Comparison of ENCODE assay signal across 8 cellular contexts in genomic region chr7:129635300-129636029, GRCh38. TPM values are rescaled to one million over a fixed set of nuclear protein-coding genes. Genes with fewer than 3 reads are reported as not detected.
DNase-seq lines count a peak whose midpoint lies in the region; ATAC-seq and TF ChIP-seq lines count a peak whose summit lies in the region.

No MANE protein-coding gene starts in this region.

- H3K27ac Mint-ChIP-seq in activated T-helper 17 cell treated with anti-CD3 and anti-CD28 coated beads, Interleukin-2, amount 50 U/mL, for 72 hours = peak overlapping the region; percentile 46

- intact Hi-C loops in aorta (cut with DNase I) = loop anchor here in 1 of 2 donors (10.0 kb wide), 1 partner anchor 271 kb away; no protein-coding TSS in a partner anchor

- TF ChIP-seq CTCF in fibroblast of the aortic adventitia (IDR thresholded peaks at IDR 0.05; ENCODE audit: insufficient read depth, low read length) (peak; percentile 95), omental fat pad (IDR thresholded peaks at IDR 0.05) (peak in 1 of 3 donors; percentile 26)

- no peaks in the 10 kb centered on the region for H3K27me3 Mint-ChIP-seq in activated T-helper 17 cell treated with anti-CD3 and anti-CD28 coated beads, Interleukin-2, amount 50 U/mL, for 72 hours

- no peak overlapping the region for H3K27ac ChIP-seq in aorta (ENCODE audit: low read depth in 1 of 2, low read length in 2 of 2)

- H3K36me3 Mint-ChIP-seq in activated T-helper 17 cell treated with anti-CD3 and anti-CD28 coated beads, Interleukin-2, amount 50 U/mL, for 72 hours (ENCODE audit: low read depth) = peaks cover 6% of the 10 kb centered on the region

- DNase-seq in COR-L47 (lab: John Stamatoyannopoulos, UW) (peak; percentile 61), LHCN-M2 (ENCODE audit: low read depth) (peak; percentile 81), RPMI8226 (peak; percentile 83), fibroblast of the aortic adventitia (ENCODE audit: low read depth) (peak; percentile 83), omental fat pad (ENCODE audit: low spot score) (no peak), aorta (peak in 1 of 2 donors; percentile 67)

- H3K9me3 Mint-ChIP-seq in activated T-helper 17 cell treated with anti-CD3 and anti-CD28 coated beads, Interleukin-2, amount 50 U/mL, for 72 hours = no peaks in the 10 kb centered on the region

- H3K27me3 ChIP-seq in aorta (ENCODE audit: control insufficient read depth in 1 of 2, insufficient read depth in 2 of 2, low read length in 1 of 2) = no peaks in the 10 kb centered on the region

- H3K4me1 Mint-ChIP-seq in activated T-helper 17 cell treated with anti-CD3 and anti-CD28 coated beads, Interleukin-2, amount 50 U/mL, for 72 hours = peaks cover 11% of the 10 kb centered on the region

- 21 to 26% methylated on average over 6 of the region's 6 CpGs for WGBS in aorta, 2 donors

- ATAC-seq in GM21390 (IDR thresholded peaks at IDR 0.05; ENCODE audit: unreplicated experiment) (peak; percentile 76), omental fat pad (ENCODE audit: low FRiP score) (peak; percentile 59), aorta (ENCODE audit: low FRiP score) (peak; percentile 63)
- peak; percentile 98 for ATAC-seq in activated T-helper 17 cell treated with anti-CD3 and anti-CD28 coated beads, Interleukin-2, amount 50 U/mL, for 72 hours (replicated peaks)

- no peaks in the 10 kb centered on the region for H3K36me3 ChIP-seq in aorta (ENCODE audit: control insufficient read depth in 1 of 2, insufficient read depth in 2 of 2, low read length in 1 of 2)

- no peaks in the 10 kb centered on the region for H3K9me3 ChIP-seq in aorta (ENCODE audit: control insufficient read depth, low read length)

- peak overlapping the region; percentile 36 for H3K4me3 Mint-ChIP-seq in activated T-helper 17 cell treated with anti-CD3 and anti-CD28 coated beads, Interleukin-2, amount 50 U/mL, for 72 hours

- H3K4me3 ChIP-seq in fibroblast of the aortic adventitia (ENCODE audit: low read depth, low read length) (no peak overlapping the region), aorta (ENCODE audit: low read length in 2 of 2) (no peak overlapping the region)

- no peaks in the 10 kb centered on the region for H3K4me1 ChIP-seq in aorta (ENCODE audit: control insufficient read depth in 1 of 2, insufficient read depth in 2 of 2, low read length in 2 of 2)

RNA-seq across cellular contexts. Expression of gene NRF1, which starts 23.9 kb away (rescaled TPM):
- total RNA-seq in LHCN-M2 (2014; rRNA removed) = 9.2 and 12.7 TPM in 2 replicates
- polyA plus RNA-seq in LHCN-M2 (2012) = 8.2 TPM
- total RNA-seq in activated T-helper 17 cell treated with anti-CD3 and anti-CD28 coated beads, Interleukin-2, amount 50 U/mL, for 72 hours = 10 to 100 TPM; 15.3 to 22.5 TPM
- total RNA-seq in fibroblast of the aortic adventitia (ENCODE audit: low replicate concordance) = 2.9 and 14.0 TPM in 2 replicates
- total RNA-seq in omental fat pad = 10 to 100 TPM; 11.7 to 32.3 (median 16.6) TPM
- 10 to 100 TPM; 19.4 to 23.4 TPM for total RNA-seq in aorta
- 1 to 10 TPM; 4.9 to 9.2 TPM for polyA plus RNA-seq in aorta
